In the genomic region with DNA sequence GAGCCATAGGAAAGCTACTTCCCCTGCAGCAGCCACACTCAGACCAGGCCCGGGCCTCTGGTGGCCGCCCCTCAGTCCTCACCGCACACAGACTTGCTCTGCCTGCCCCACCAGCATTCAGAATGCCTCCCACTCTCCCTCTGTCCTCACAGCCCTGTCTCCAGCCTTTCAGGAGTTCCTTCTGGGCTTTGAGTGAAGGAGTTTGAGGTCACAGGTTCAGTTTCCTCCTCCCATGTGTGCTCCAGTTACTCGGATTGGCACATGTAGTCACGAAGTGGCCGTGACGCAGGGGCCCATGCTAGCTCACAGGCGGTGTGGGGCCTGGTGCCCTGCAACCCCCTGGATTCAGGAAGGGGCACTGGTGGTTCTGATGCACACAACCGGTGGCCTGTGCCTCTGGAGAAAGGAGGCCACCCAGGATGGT, we compare ENCODE assay signal across 25 cellular contexts. TPM values are rescaled to one million over a fixed set of nuclear protein-coding genes. Genes with fewer than 3 reads are reported as not detected.
DNase-seq lines count a peak whose midpoint lies in the region; ATAC-seq and TF ChIP-seq lines count a peak whose summit lies in the region.
"Had no signal": no experiment of that assay in that cellular context is flagged by ENCODE, and none has a peak within 500 bp of the region (broad histone marks: within the 10 kb centered on the region; RNA-seq: fewer than 3 reads in every experiment).

No MANE protein-coding gene starts in this region.

- H3K4me3 Mint-ChIP-seq in dendritic cell treated with granulocyte-macrophage colony-stimulating factor and Interleukin-4, amounts not matched to agents 40 ng/mL and 50 ng/mL, for 4 days, result peak overlapping the region; percentile 44
- no peak overlapping the region for H3K4me3 Mint-ChIP-seq in activated CD4-positive, alpha-beta T cell treated with anti-CD3 and anti-CD28 coated beads, Interleukin-2, amount 10 ng/mL, durations not matched to agents 7 days and 5 days
- H3K4me3 Mint-ChIP-seq: activated naive CD8-positive, alpha-beta T cell treated with anti-CD3 and anti-CD28 coated beads for 36 hours; CD4-positive, alpha-beta T cell; HFFc6; stimulated activated naive CD8-positive, alpha-beta T cell treated with anti-CD3 and anti-CD28 coated beads, Interleukin-15, amount 100 ng/mL, for 72 hours had no signal

- H3K27ac Mint-ChIP-seq in dendritic cell treated with granulocyte-macrophage colony-stimulating factor and Interleukin-4, amounts not matched to agents 40 ng/mL and 50 ng/mL, for 4 days, result peak overlapping the region; percentile 88
- H3K27ac Mint-ChIP-seq in activated CD4-positive, alpha-beta T cell treated with anti-CD3 and anti-CD28 coated beads, Interleukin-2, amount 10 ng/mL, durations not matched to agents 7 days and 5 days, result no peak overlapping the region
- H3K27ac Mint-ChIP-seq: activated naive CD8-positive, alpha-beta T cell treated with anti-CD3 and anti-CD28 coated beads for 36 hours; activated T-helper 2 cell treated with anti-CD3 and anti-CD28 coated beads, Interferon-gamma antibody, Interleukin-2, Interleukin-4, amounts not matched to agents 10 μg/mL and 5 μg/mL and 100 μg/mL, durations not matched to agents 14 hours and 24 hours and 36 hours; CD4-positive, alpha-beta T cell; HFFc6 had no signal

- intact Hi-C loops in dendritic cell treated with granulocyte-macrophage colony-stimulating factor and Interleukin-4, amounts not matched to agents 40 ng/mL and 50 ng/mL, for 4 days (cut with micrococcal nuclease), result loop anchor here (5.0 kb wide), 1 partner anchor 83 kb away; no protein-coding TSS in a partner anchor

- H3K4me3 ChIP-seq in BLaER1, result no peak overlapping the region
- peak overlapping the region; percentile 90 to 99 for H3K4me3 ChIP-seq in neutrophil (ENCODE audit: low read depth in 1 of 2, low read length in 1 of 2)
- H3K4me3 ChIP-seq: SJCRH30, transverse colon had no signal

- H3K9me3 ChIP-seq in BLaER1 (no peaks in the 10 kb centered on the region), neutrophil (no peaks in the 10 kb centered on the region)
- H3K9me3 ChIP-seq: SJCRH30, transverse colon had no signal

- peak; percentile 39 for DNase-seq in MV-4-11 (lab: John Stamatoyannopoulos, UW)
- no peak for DNase-seq in EL
- DNase-seq in NCI-H1930 (lab: John Stamatoyannopoulos, UW), result no peak
- DNase-seq in activated CD4-positive, alpha-beta T cell treated with anti-CD3 and anti-CD28 coated beads, Interleukin-2, amount 10 ng/mL, durations not matched to agents 7 days and 5 days, result no peak
- DNase-seq: activated CD4-positive, alpha-beta T cell treated with anti-CD3 and anti-CD28 coated beads, Interleukin-2, amount 50 U/mL, for 1 hour; activated naive CD8-positive, alpha-beta T cell treated with anti-CD3 and anti-CD28 coated beads for 36 hours; CD4-positive, alpha-beta T cell; DMS153; foreskin keratinocyte; HFFc6; NCI-H1048; NCI-H2081; SJCRH30; small intestine; stimulated activated CD4-positive, alpha-beta T cell treated with anti-CD3 and anti-CD28 coated beads, Interleukin-4, amount 100 ng/mL, for 1 hour; stimulated activated naive CD8-positive, alpha-beta T cell treated with anti-CD3 and anti-CD28 coated beads, Interleukin-15, amount 100 ng/mL, for 72 hours; T-helper 2 cell; transverse colon had no signal

- H3K4me2 ChIP-seq in BLaER1, result peak overlapping the region; percentile 69
- H3K4me2 ChIP-seq: KMS-11 had no signal

- peak overlapping the region; percentile 9; the same call in 1 of the 2 replicates for H3K27ac ChIP-seq in BLaER1
- peak overlapping the region; percentile 89 for H3K27ac ChIP-seq in neutrophil
- H3K27ac ChIP-seq: foreskin keratinocyte, KMS-11, SJCRH30, VCaP had no signal

- H4K20me1 ChIP-seq in BLaER1, result peaks cover 9% of the 10 kb centered on the region; the same call in 1 of the 2 replicates

- no peaks in the 10 kb centered on the region for H3K27me3 Mint-ChIP-seq in dendritic cell treated with granulocyte-macrophage colony-stimulating factor and Interleukin-4, amounts not matched to agents 40 ng/mL and 50 ng/mL, for 4 days
- peaks cover 27% of the 10 kb centered on the region for H3K27me3 Mint-ChIP-seq in activated CD4-positive, alpha-beta T cell treated with anti-CD3 and anti-CD28 coated beads, Interleukin-2, amount 10 ng/mL, durations not matched to agents 7 days and 5 days

- no peak overlapping the region for H3K9ac ChIP-seq in BLaER1
- H3K9ac ChIP-seq: KMS-11 had no signal

- H3K9me3 Mint-ChIP-seq in dendritic cell treated with granulocyte-macrophage colony-stimulating factor and Interleukin-4, amounts not matched to agents 40 ng/mL and 50 ng/mL, for 4 days, result no peaks in the 10 kb centered on the region
- H3K9me3 Mint-ChIP-seq in activated CD4-positive, alpha-beta T cell treated with anti-CD3 and anti-CD28 coated beads, Interleukin-2, amount 10 ng/mL, durations not matched to agents 7 days and 5 days, result no peaks in the 10 kb centered on the region
- H3K9me3 Mint-ChIP-seq: activated naive CD8-positive, alpha-beta T cell treated with anti-CD3 and anti-CD28 coated beads for 36 hours; activated T-helper 2 cell treated with anti-CD3 and anti-CD28 coated beads, Interferon-gamma antibody, Interleukin-2, Interleukin-4, amounts not matched to agents 10 μg/mL and 5 μg/mL and 100 μg/mL, durations not matched to agents 14 hours and 24 hours and 36 hours; CD4-positive, alpha-beta T cell; HFFc6; stimulated activated naive CD8-positive, alpha-beta T cell treated with anti-CD3 and anti-CD28 coated beads, Interleukin-15, amount 100 ng/mL, for 72 hours had no signal

- no peak for TF ChIP-seq CTCF in neutrophil (IDR thresholded peaks at IDR 0.05)

- H3K27me3 ChIP-seq in BLaER1, result no peaks in the 10 kb centered on the region
- no peaks in the 10 kb centered on the region for H3K27me3 ChIP-seq in neutrophil
- H3K27me3 ChIP-seq: SJCRH30 had no signal

- peaks cover 57% of the 10 kb centered on the region for H3K4me1 ChIP-seq in BLaER1
- H3K4me1 ChIP-seq in neutrophil (ENCODE audit: control insufficient read depth in 1 of 2, insufficient read depth in 1 of 2, low read depth in 1 of 2, low read length in 1 of 2), result peaks cover 93 to 98% of the 10 kb centered on the region in 2 experiments
- H3K4me1 ChIP-seq: foreskin keratinocyte, SJCRH30 had no signal

- ATAC-seq in HG03469 (IDR thresholded peaks at IDR 0.05; ENCODE audit: unreplicated experiment), result no peak
- ATAC-seq: foreskin keratinocyte had no signal

- H3K36me3 Mint-ChIP-seq in dendritic cell treated with granulocyte-macrophage colony-stimulating factor and Interleukin-4, amounts not matched to agents 40 ng/mL and 50 ng/mL, for 4 days (ENCODE audit: low read depth), result peaks cover 84% of the 10 kb centered on the region
- H3K36me3 Mint-ChIP-seq in activated CD4-positive, alpha-beta T cell treated with anti-CD3 and anti-CD28 coated beads, Interleukin-2, amount 10 ng/mL, durations not matched to agents 7 days and 5 days (ENCODE audit: low read depth), result peaks cover 2% of the 10 kb centered on the region
- H3K36me3 Mint-ChIP-seq: activated naive CD8-positive, alpha-beta T cell treated with anti-CD3 and anti-CD28 coated beads for 36 hours had no signal

- POLR2A ChIA-PET in activated CD4-positive, alpha-beta T cell treated with anti-CD3 and anti-CD28 coated beads, Interleukin-2, amount 10 ng/mL, durations not matched to agents 7 days and 5 days (lab: Charles Lee), result no interaction called here

- CTCF ChIA-PET in activated CD4-positive, alpha-beta T cell treated with anti-CD3 and anti-CD28 coated beads, Interleukin-2, amount 10 ng/mL, durations not matched to agents 7 days and 5 days (lab: Charles Lee), result interaction anchor here (1.2 kb wide), 2 partner anchors 9 to 12 kb away, joined by 3 read pairs; no protein-coding TSS in a partner anchor

- H3K36me3 ChIP-seq in BLaER1, result peaks cover 35% of the 10 kb centered on the region
- peaks cover 45% of the 10 kb centered on the region for H3K36me3 ChIP-seq in neutrophil
- H3K36me3 ChIP-seq: SJCRH30, transverse colon had no signal

- peaks cover 92% of the 10 kb centered on the region for H3K4me1 Mint-ChIP-seq in dendritic cell treated with granulocyte-macrophage colony-stimulating factor and Interleukin-4, amounts not matched to agents 40 ng/mL and 50 ng/mL, for 4 days (ENCODE audit: low read depth)
- H3K4me1 Mint-ChIP-seq in activated CD4-positive, alpha-beta T cell treated with anti-CD3 and anti-CD28 coated beads, Interleukin-2, amount 10 ng/mL, durations not matched to agents 7 days and 5 days, result peaks cover 19% of the 10 kb centered on the region

RNA-seq across cellular contexts. Expression of a gene that starts 5.3 kb away (rescaled TPM):
- total RNA-seq in activated CD4-positive, alpha-beta T cell treated with anti-CD3 and anti-CD28 coated beads, Interleukin-2, amount 10 ng/mL, durations not matched to agents 7 days and 5 days, result 1 to 10 TPM; 6.7 to 9.0 TPM
- total RNA-seq: foreskin keratinocyte, HFFc6, SJCRH30 had no signal
